In the genomic region with DNA sequence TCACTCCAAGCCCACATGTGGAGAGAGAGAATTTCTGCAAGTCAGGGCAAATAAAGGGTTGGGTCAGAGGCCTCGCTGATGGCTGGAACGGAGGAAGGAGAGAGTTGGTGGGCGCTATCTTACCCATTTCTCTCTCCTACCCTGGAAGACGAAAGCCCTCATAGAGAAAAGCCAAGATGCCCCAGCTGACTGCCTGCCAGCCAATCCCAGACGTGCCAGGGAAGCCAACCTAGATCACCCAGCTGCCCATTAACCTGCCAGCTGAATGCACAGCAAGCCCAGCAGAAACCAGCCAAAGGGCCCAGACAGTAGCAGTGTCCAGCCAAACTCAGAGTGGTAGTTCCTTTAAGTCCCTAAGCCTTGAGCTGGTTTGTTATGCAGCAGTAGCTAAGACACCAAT, we compare ENCODE assay signal across 22 cellular contexts.
"Had no signal": no experiment of that assay in that cellular context is flagged by ENCODE, and none has a peak within 500 bp of the region (broad histone marks: within the 10 kb centered on the region; RNA-seq: fewer than 3 reads in every experiment).

No MANE protein-coding gene starts in this region.

- DNase-seq: cortex of kidney; dorsolateral prefrontal cortex; effector memory CD4-positive, alpha-beta T cell; esophagus squamous epithelium; foreskin fibroblast; glutamatergic neuron; left ventricle myocardium inferior; lower lobe of right lung; naive thymus-derived CD4-positive, alpha-beta T cell; ovary; right cardiac atrium; small intestine; stimulated activated CD4-positive, alpha-beta T cell treated with anti-CD3 and anti-CD28 coated beads, Interleukin-12 subunit alpha, Interleukin-12 subunit beta, amount 100 ng/mL, for 4 hours; stimulated activated naive CD4-positive, alpha-beta T cell treated with Interleukin-2 at 50 U/mL for 16 hours; thyroid gland had no signal

- H3K4me1 Mint-ChIP-seq: memory B cell; naive thymus-derived CD4-positive, alpha-beta T cell had no signal

- H3K27ac ChIP-seq: dorsolateral prefrontal cortex, epithelial cell of prostate, esophagus squamous epithelium, gastroesophageal sphincter, left ventricle myocardium inferior, lower lobe of right lung, ovary, suprapubic skin, thyroid gland, vagina had no signal

- H3K9me3 ChIP-seq: esophagus squamous epithelium, gastroesophageal sphincter, left ventricle myocardium inferior, lower lobe of right lung, ovary, suprapubic skin, thyroid gland, vagina had no signal

- H3K4me3 Mint-ChIP-seq: memory B cell; naive thymus-derived CD4-positive, alpha-beta T cell; type B pancreatic cell had no signal

- FAIRE-seq: keratinocyte, small intestine had no signal

- H3K27me3 ChIP-seq: esophagus squamous epithelium, gastroesophageal sphincter, ovary, thyroid gland, vagina had no signal

- H3K27me3 Mint-ChIP-seq: memory B cell had no signal

- H3K27ac Mint-ChIP-seq: memory B cell; naive thymus-derived CD4-positive, alpha-beta T cell; type B pancreatic cell had no signal

- H3K4me3 ChIP-seq: dorsolateral prefrontal cortex, esophagus squamous epithelium, gastroesophageal sphincter, left ventricle myocardium inferior, lower lobe of right lung, ovary, suprapubic skin, thyroid gland, vagina had no signal

- H3K4me1 ChIP-seq: esophagus squamous epithelium, gastroesophageal sphincter, left ventricle myocardium inferior, lower lobe of right lung, suprapubic skin, vagina had no signal

- H3K36me3 Mint-ChIP-seq: memory B cell; naive thymus-derived CD4-positive, alpha-beta T cell; type B pancreatic cell had no signal

- H3K9me3 Mint-ChIP-seq: memory B cell, type B pancreatic cell had no signal

- H3K36me3 ChIP-seq: esophagus squamous epithelium, gastroesophageal sphincter, left ventricle myocardium inferior, lower lobe of right lung, ovary, suprapubic skin, thyroid gland, vagina had no signal
